6 cellular contexts compared by ENCODE assay signal in genomic region chr17:47699536-47699840, GRCh38. TPM values are rescaled to one million over a fixed set of nuclear protein-coding genes. Genes with fewer than 3 reads are reported as not detected.
"Had no signal": no experiment of that assay in that cellular context is flagged by ENCODE, and none has a peak within 500 bp of the region (broad histone marks: within the 10 kb centered on the region; RNA-seq: fewer than 3 reads in every experiment).

No MANE protein-coding gene starts in this region.

- H3K27me3 ChIP-seq: gastroesophageal sphincter had no signal

- ATAC-seq: gastroesophageal sphincter, Right ventricle myocardium inferior had no signal

- H3K36me3 ChIP-seq: transverse colon had no signal

- H3K9me3 ChIP-seq: gastroesophageal sphincter, transverse colon had no signal

- H3K4me3 ChIP-seq: coronary artery, gastroesophageal sphincter, transverse colon had no signal

- H3K27ac ChIP-seq: coronary artery, gastroesophageal sphincter, transverse colon had no signal

RNA-seq across cellular contexts. Expression of gene TBX21, which starts 33.5 kb away (rescaled TPM):
- total RNA-seq: epithelial cell of proximal tubule, skeletal muscle tissue had no signal
